36 cellular contexts compared by ENCODE assay signal in genomic region chr10:108586424-108586823, GRCh38.
"Had no signal": no experiment of that assay in that cellular context is flagged by ENCODE, and none has a peak within 500 bp of the region (broad histone marks: within the 10 kb centered on the region; RNA-seq: fewer than 3 reads in every experiment).

No MANE protein-coding gene starts in this region.

- H3K27ac ChIP-seq: adrenal gland, body of pancreas, esophagus muscularis mucosa, foreskin keratinocyte, gastrocnemius medialis, heart left ventricle, WERI-Rb-1 had no signal

- H3K27ac Mint-ChIP-seq: activated CD4-positive, alpha-beta memory T cell treated with anti-CD3 and anti-CD28 coated beads for 36 hours; activated CD4-positive, alpha-beta T cell treated with anti-CD3 and anti-CD28 coated beads for 36 hours; activated CD4-positive, alpha-beta T cell treated with anti-CD3 and anti-CD28 coated beads, Interleukin-2, amount 10 ng/mL, durations not matched to agents 24 days and 14 days; activated CD8-positive, alpha-beta memory T cell treated with anti-CD3 and anti-CD28 coated beads, Interleukin-2, amount 10 ng/mL, durations not matched to agents 7 days and 5 days; activated CD8-positive, alpha-beta T cell treated with anti-CD3 and anti-CD28 coated beads, Interleukin-2, amount 10 ng/mL, durations not matched to agents 7 days and 5 days; activated naive CD4-positive, alpha-beta T cell treated with anti-CD3 and anti-CD28 coated beads for 36 hours; activated naive CD4-positive, alpha-beta T cell treated with anti-CD3 and anti-CD28 coated beads, Interleukin-2, amount 50 U/mL, for 24 hours; activated naive CD8-positive, alpha-beta T cell treated with anti-CD3 and anti-CD28 coated beads for 36 hours; activated naive CD8-positive, alpha-beta T cell treated with anti-CD3 and anti-CD28 coated beads, Interleukin-2, amount 50 U/mL, for 24 hours; activated T-helper 1 cell treated with anti-CD3 and anti-CD28 coated beads, Interleukin-12 subunit alpha, Interleukin-12 subunit beta, Interleukin-2, Interleukin-4 antibody, amounts not matched to agents 30 ng/mL and 10 ng/mL and 1 ng/mL, durations not matched to agents 14 hours and 24 hours and 36 hours; activated T-helper 2 cell treated with anti-CD3 and anti-CD28 coated beads, Interferon-gamma antibody, Interleukin-2, Interleukin-4, amounts not matched to agents 10 μg/mL and 5 μg/mL and 100 μg/mL, durations not matched to agents 14 hours and 24 hours and 36 hours; T-helper 17 cell; T-helper 2 cell treated with Interferon-gamma antibody and Interleukin-4, amounts not matched to agents 5 μg/mL and 100 μg/mL, for 36 hours had no signal

- H3K4me3 ChIP-seq: adrenal gland, body of pancreas, esophagus muscularis mucosa, gastrocnemius medialis, heart left ventricle had no signal

- ATAC-seq: activated CD4-positive, alpha-beta T cell treated with anti-CD3 and anti-CD28 coated beads for 36 hours; activated CD8-positive, alpha-beta memory T cell treated with anti-CD3 and anti-CD28 coated beads, Interleukin-2, amount 10 ng/mL, durations not matched to agents 7 days and 5 days; activated CD8-positive, alpha-beta T cell treated with anti-CD3 and anti-CD28 coated beads, Interleukin-2, amount 10 ng/mL, durations not matched to agents 7 days and 5 days; activated naive CD8-positive, alpha-beta T cell treated with anti-CD3 and anti-CD28 coated beads, Interleukin-2, amount 50 U/mL, for 24 hours; body of pancreas; foreskin keratinocyte; gastrocnemius medialis; heart left ventricle; T-helper 17 cell had no signal

- H3K4me1 Mint-ChIP-seq: activated CD4-positive, alpha-beta T cell treated with anti-CD3 and anti-CD28 coated beads for 36 hours; activated CD4-positive, alpha-beta T cell treated with anti-CD3 and anti-CD28 coated beads, Interleukin-2, amount 10 ng/mL, durations not matched to agents 24 days and 14 days; activated CD8-positive, alpha-beta memory T cell treated with anti-CD3 and anti-CD28 coated beads, Interleukin-2, amount 10 ng/mL, durations not matched to agents 7 days and 5 days; activated naive CD4-positive, alpha-beta T cell treated with anti-CD3 and anti-CD28 coated beads, Interleukin-2, amount 50 U/mL, for 24 hours; activated naive CD8-positive, alpha-beta T cell treated with anti-CD3 and anti-CD28 coated beads for 36 hours; activated naive CD8-positive, alpha-beta T cell treated with anti-CD3 and anti-CD28 coated beads, Interleukin-2, amount 50 U/mL, for 24 hours; T-helper 17 cell had no signal

- H3K36me3 Mint-ChIP-seq: activated CD4-positive, alpha-beta memory T cell treated with anti-CD3 and anti-CD28 coated beads for 36 hours; activated CD8-positive, alpha-beta memory T cell treated with anti-CD3 and anti-CD28 coated beads, Interleukin-2, amount 10 ng/mL, durations not matched to agents 7 days and 5 days; activated naive CD4-positive, alpha-beta T cell treated with anti-CD3 and anti-CD28 coated beads, Interleukin-2, amount 50 U/mL, for 24 hours; activated naive CD8-positive, alpha-beta T cell treated with anti-CD3 and anti-CD28 coated beads for 36 hours had no signal

- DNase-seq: activated CD4-positive, alpha-beta memory T cell treated with anti-CD3 and anti-CD28 coated beads for 36 hours; activated CD4-positive, alpha-beta T cell treated with anti-CD3 and anti-CD28 coated beads for 36 hours; activated CD4-positive, alpha-beta T cell treated with anti-CD3 and anti-CD28 coated beads, Interleukin-2, amount 10 ng/mL, durations not matched to agents 24 days and 14 days; activated CD4-positive, CD25-positive, alpha-beta regulatory T cell; activated CD4-positive, CD25-positive, alpha-beta regulatory T cell treated with anti-CD3 and anti-CD28 coated beads, Interleukin-2, amount 50 U/mL, for 72 hours; activated CD8-positive, alpha-beta memory T cell treated with anti-CD3 and anti-CD28 coated beads, Interleukin-2, amount 10 ng/mL, durations not matched to agents 7 days and 5 days; activated CD8-positive, alpha-beta memory T cell treated with anti-CD3 and anti-CD28 coated beads, Interleukin-2, amount 50 U/mL, for 4 hours; activated CD8-positive, alpha-beta T cell treated with anti-CD3 and anti-CD28 coated beads, Interleukin-2, amount 10 ng/mL, durations not matched to agents 7 days and 5 days; activated effector memory CD4-positive, alpha-beta T cell treated with anti-CD3 and anti-CD28 coated beads, Interleukin-2, amount 50 U/mL, for 16 hours; activated naive CD4-positive, alpha-beta T cell treated with anti-CD3 and anti-CD28 coated beads for 36 hours; activated naive CD8-positive, alpha-beta T cell treated with anti-CD3 and anti-CD28 coated beads for 36 hours; activated naive CD8-positive, alpha-beta T cell treated with anti-CD3 and anti-CD28 coated beads, Interleukin-2, amount 50 U/mL, for 24 hours; activated T-cell treated with anti-CD3 and anti-CD28 coated beads, Interleukin-2, amount 50 U/mL, for 1 hour; activated T-cell treated with anti-CD3 and anti-CD28 coated beads, Interleukin-2, amount 50 U/mL, for 48 hours; adrenal gland; amygdala; aorta; body of pancreas; caudate nucleus; cortex of kidney; dermis blood vessel endothelial cell; effector CD4-positive, alpha-beta T cell; erythroblast; foreskin keratinocyte; gastrocnemius medialis; glutamatergic neuron; heart left ventricle; T-helper 1 cell; T-helper 17 cell; T1000; WERI-Rb-1 had no signal

- H3K9me3 ChIP-seq: adrenal gland, body of pancreas, esophagus muscularis mucosa, gastrocnemius medialis, heart left ventricle had no signal

- H3K27me3 Mint-ChIP-seq: activated CD4-positive, alpha-beta memory T cell treated with anti-CD3 and anti-CD28 coated beads for 36 hours; activated CD4-positive, alpha-beta T cell treated with anti-CD3 and anti-CD28 coated beads for 36 hours; activated CD4-positive, alpha-beta T cell treated with anti-CD3 and anti-CD28 coated beads, Interleukin-2, amount 10 ng/mL, durations not matched to agents 24 days and 14 days; activated CD8-positive, alpha-beta memory T cell treated with anti-CD3 and anti-CD28 coated beads, Interleukin-2, amount 10 ng/mL, durations not matched to agents 7 days and 5 days; activated naive CD4-positive, alpha-beta T cell treated with anti-CD3 and anti-CD28 coated beads, Interleukin-2, amount 50 U/mL, for 24 hours; activated naive CD8-positive, alpha-beta T cell treated with anti-CD3 and anti-CD28 coated beads for 36 hours; activated naive CD8-positive, alpha-beta T cell treated with anti-CD3 and anti-CD28 coated beads, Interleukin-2, amount 50 U/mL, for 24 hours; T-helper 17 cell had no signal

- H3K27me3 ChIP-seq: adrenal gland, body of pancreas, esophagus muscularis mucosa, foreskin keratinocyte, gastrocnemius medialis, heart left ventricle had no signal

- H3K36me3 ChIP-seq: adrenal gland, esophagus muscularis mucosa, gastrocnemius medialis, heart left ventricle, WERI-Rb-1 had no signal

- H3K4me1 ChIP-seq: adrenal gland, body of pancreas, esophagus muscularis mucosa, foreskin keratinocyte, gastrocnemius medialis, heart left ventricle had no signal

- H3K9me3 Mint-ChIP-seq: T-helper 2 cell treated with Interferon-gamma antibody and Interleukin-4, amounts not matched to agents 5 μg/mL and 100 μg/mL, for 36 hours had no signal

- H3K4me3 Mint-ChIP-seq: activated CD4-positive, alpha-beta memory T cell treated with anti-CD3 and anti-CD28 coated beads for 36 hours; activated CD4-positive, alpha-beta T cell treated with anti-CD3 and anti-CD28 coated beads for 36 hours; activated CD4-positive, alpha-beta T cell treated with anti-CD3 and anti-CD28 coated beads, Interleukin-2, amount 10 ng/mL, durations not matched to agents 24 days and 14 days; activated CD8-positive, alpha-beta memory T cell treated with anti-CD3 and anti-CD28 coated beads, Interleukin-2, amount 10 ng/mL, durations not matched to agents 7 days and 5 days; activated CD8-positive, alpha-beta T cell treated with anti-CD3 and anti-CD28 coated beads, Interleukin-2, amount 10 ng/mL, durations not matched to agents 7 days and 5 days; activated naive CD4-positive, alpha-beta T cell treated with anti-CD3 and anti-CD28 coated beads for 36 hours; activated naive CD4-positive, alpha-beta T cell treated with anti-CD3 and anti-CD28 coated beads, Interleukin-2, amount 50 U/mL, for 24 hours; activated naive CD8-positive, alpha-beta T cell treated with anti-CD3 and anti-CD28 coated beads for 36 hours; activated naive CD8-positive, alpha-beta T cell treated with anti-CD3 and anti-CD28 coated beads, Interleukin-2, amount 50 U/mL, for 24 hours; activated T-helper 1 cell treated with anti-CD3 and anti-CD28 coated beads, Interleukin-12 subunit alpha, Interleukin-12 subunit beta, Interleukin-2, Interleukin-4 antibody, amounts not matched to agents 30 ng/mL and 10 ng/mL and 1 ng/mL, durations not matched to agents 14 hours and 24 hours and 36 hours; T-helper 17 cell; T-helper 2 cell treated with Interferon-gamma antibody and Interleukin-4, amounts not matched to agents 5 μg/mL and 100 μg/mL, for 36 hours had no signal
